In genomic region chr6:66948106-66948505, GRCh38 we compare ENCODE assay signal across 30 cellular contexts.
DNase-seq lines count a peak whose midpoint lies in the region; ATAC-seq and TF ChIP-seq lines count a peak whose summit lies in the region.
"Had no signal": no experiment of that assay in that cellular context is flagged by ENCODE, and none has a peak within 500 bp of the region (broad histone marks: within the 10 kb centered on the region; RNA-seq: fewer than 3 reads in every experiment).

No MANE protein-coding gene starts in this region.

- no peaks in the 10 kb centered on the region for H3K4me1 ChIP-seq in PC-9 (replicated peaks; ENCODE audit: insufficient read depth)
- H3K4me1 ChIP-seq: HAP-1, pancreas, Peyer's patch had no signal

- no peak for ATAC-seq in stimulated activated naive CD8-positive, alpha-beta T cell treated with anti-CD3 and anti-CD28 coated beads, Interleukin-15, amount 100 ng/mL, for 72 hours
- ATAC-seq: pancreas; stimulated activated naive CD8-positive, alpha-beta T cell treated with anti-CD3 and anti-CD28 coated beads, Interleukin-15, Interleukin-2, amounts not matched to agents 100 U/mL and 50 U/mL, for 24 hours had no signal

- no peak overlapping the region for H3K27ac Mint-ChIP-seq in stimulated activated naive CD8-positive, alpha-beta T cell treated with anti-CD3 and anti-CD28 coated beads, Interleukin-15, amount 100 ng/mL, for 72 hours
- H3K27ac Mint-ChIP-seq: activated naive CD4-positive, alpha-beta T cell treated with anti-CD3 and anti-CD28 coated beads, Interleukin-2, amount 50 U/mL, for 24 hours; CD4-positive, CD25-positive, alpha-beta regulatory T cell; dendritic cell treated with granulocyte-macrophage colony-stimulating factor and Interleukin-4, amounts not matched to agents 40 ng/mL and 50 ng/mL, for 4 days had no signal

- intact Hi-C loops in PC-9 (cut with micrococcal nuclease; ENCODE audit: unreplicated experiment): no loop called here

- no TSS peak for BruUV-seq in PC-9 (replicated peaks; lab: Mats Ljungman, UMichigan)

- H3K4me3 ChIP-seq in astrocyte of the spinal cord (ENCODE audit: low read depth, low read length) (no peak overlapping the region), foreskin fibroblast (ENCODE audit: low read depth in 1 of 2, low read length in 2 of 2) (no peak overlapping the region), PC-9 (no peak overlapping the region)
- H3K4me3 ChIP-seq: HAP-1, lung, pancreas, Peyer's patch, thoracic aorta had no signal

- CTCF ChIA-PET in PC-9 (lab: Charles Lee): no interaction called here

- in situ Hi-C loops in astrocyte of the spinal cord (cut with HindIII; ENCODE audit: low sequenced_read_pairs): no loop called here

- H3K4me2 ChIP-seq in PC-9: no peak overlapping the region
- H3K4me2 ChIP-seq: KMS-11 had no signal

- H4K20me1 ChIP-seq in PC-9 (ENCODE audit: insufficient read depth): no peaks in the 10 kb centered on the region

- peaks cover 9 to 18% of the 10 kb centered on the region in 2 donors for H3K9me3 Mint-ChIP-seq in stimulated activated naive CD8-positive, alpha-beta T cell treated with anti-CD3 and anti-CD28 coated beads, Interleukin-15, amount 100 ng/mL, for 72 hours

- no peak overlapping the region for H3K4me3 Mint-ChIP-seq in stimulated activated naive CD8-positive, alpha-beta T cell treated with anti-CD3 and anti-CD28 coated beads, Interleukin-15, amount 100 ng/mL, for 72 hours
- H3K4me3 Mint-ChIP-seq: activated naive CD4-positive, alpha-beta T cell treated with anti-CD3 and anti-CD28 coated beads, Interleukin-2, amount 50 U/mL, for 24 hours; CD4-positive, CD25-positive, alpha-beta regulatory T cell; dendritic cell treated with granulocyte-macrophage colony-stimulating factor and Interleukin-4, amounts not matched to agents 40 ng/mL and 50 ng/mL, for 4 days had no signal

- DNase-seq in A172 (ENCODE audit: low spot score) (peak; percentile 36), M059J (ENCODE audit: low read depth) (peak; percentile 85), astrocyte of the spinal cord (ENCODE audit: low read depth, low spot score) (peak; percentile 17), foreskin fibroblast (peak; percentile 53 to 58), PC-9 (no peak), NCI-H345 (lab: John Stamatoyannopoulos, UW) (no peak), COLO668 (lab: John Stamatoyannopoulos, UW; ENCODE audit: unreplicated experiment) (no peak)
- no peak for DNase-seq in stimulated activated naive CD8-positive, alpha-beta T cell treated with anti-CD3 and anti-CD28 coated beads, Interleukin-15, amount 100 ng/mL, for 72 hours
- DNase-seq: activated CD4-positive, alpha-beta T cell treated with anti-CD3 and anti-CD28 coated beads for 4 hours; amygdala; CD4-positive, CD25-positive, alpha-beta regulatory T cell; central memory CD4-positive, alpha-beta T cell; NCI-H1436; NCI-H2081 treated with DMSO at 0.1 percent for 48 hours; NCI-H2227 treated with DMSO at 0.1 percent for 48 hours; NCI-H69; pancreas; Peyer's patch; retina; small intestine; stimulated activated naive CD8-positive, alpha-beta T cell treated with anti-CD3 and anti-CD28 coated beads, Interleukin-15, Interleukin-2, amounts not matched to agents 100 U/mL and 50 U/mL, for 24 hours; T1000; WERI-Rb-1 had no signal

- no peak for TF ChIP-seq CTCF in astrocyte of the spinal cord (IDR thresholded peaks at IDR 0.05; ENCODE audit: low read depth, low read length)
- no peak for TF ChIP-seq CTCF in foreskin fibroblast (IDR thresholded peaks at IDR 0.05; ENCODE audit: low read depth, low read length)
- no peak for TF ChIP-seq CTCF in PC-9 (conservative IDR thresholded peaks at IDR 0.05)

- H3K27me3 Mint-ChIP-seq in stimulated activated naive CD8-positive, alpha-beta T cell treated with anti-CD3 and anti-CD28 coated beads, Interleukin-15, amount 100 ng/mL, for 72 hours: no peaks in the 10 kb centered on the region
- H3K27me3 Mint-ChIP-seq: activated naive CD4-positive, alpha-beta T cell treated with anti-CD3 and anti-CD28 coated beads, Interleukin-2, amount 50 U/mL, for 24 hours; CD4-positive, CD25-positive, alpha-beta regulatory T cell; dendritic cell treated with granulocyte-macrophage colony-stimulating factor and Interleukin-4, amounts not matched to agents 40 ng/mL and 50 ng/mL, for 4 days had no signal

- H3K36me3 ChIP-seq in PC-9 (ENCODE audit: low read depth): no peaks in the 10 kb centered on the region
- H3K36me3 ChIP-seq: HAP-1, pancreas, Peyer's patch, thoracic aorta, WERI-Rb-1 had no signal

- no peaks in the 10 kb centered on the region for H3K4me1 Mint-ChIP-seq in stimulated activated naive CD8-positive, alpha-beta T cell treated with anti-CD3 and anti-CD28 coated beads, Interleukin-15, amount 100 ng/mL, for 72 hours
- H3K4me1 Mint-ChIP-seq: activated naive CD4-positive, alpha-beta T cell treated with anti-CD3 and anti-CD28 coated beads, Interleukin-2, amount 50 U/mL, for 24 hours; CD4-positive, CD25-positive, alpha-beta regulatory T cell had no signal

- no peaks in the 10 kb centered on the region for H3K9me2 ChIP-seq in PC-9 (ENCODE audit: insufficient read depth)

- POLR2A ChIA-PET in PC-9 (lab: Charles Lee; ENCODE audit: unreplicated experiment): no interaction called here

- H2AFZ ChIP-seq in PC-9: no peak overlapping the region

- H3K27me3 ChIP-seq in PC-9 (ENCODE audit: insufficient read depth, low read depth): no peaks in the 10 kb centered on the region
- H3K27me3 ChIP-seq: pancreas, Peyer's patch had no signal

- H3K79me2 ChIP-seq in PC-9 (ENCODE audit: low read depth): no peaks in the 10 kb centered on the region

- 0 out of 2 replicates have a peak, but pooled peaks cover 3% of the 10 kb centered on the region for H3K9me3 ChIP-seq in PC-9 (ENCODE audit: insufficient read depth, low read depth)
- H3K9me3 ChIP-seq: HAP-1, pancreas, Peyer's patch, thoracic aorta had no signal

- H3K27ac ChIP-seq in PC-9: no peak overlapping the region
- H3K27ac ChIP-seq: HL-60, KMS-11, pancreas, Peyer's patch, thoracic aorta, WERI-Rb-1 had no signal

- no peaks in the 10 kb centered on the region for H3F3A ChIP-seq in PC-9 (ENCODE audit: insufficient read depth, low read depth)

Comparison
In these comparisons a context has a peak if more than half of its experiments do, and no peak if none do; other contexts are left out.
1. DNase-seq: peak in A172 (single experiment), M059J (single experiment), astrocyte of the spinal cord (single experiment) and foreskin fibroblast (2 of 2); none in PC-9 (0 of 2), NCI-H345 (single experiment), stimulated activated naive CD8-positive, alpha-beta T cell treated with anti-CD3 and anti-CD28 coated beads, Interleukin-15, amount 100 ng/mL, for 72 hours (0 of 2) and COLO668 (single experiment).